In the genomic region with DNA sequence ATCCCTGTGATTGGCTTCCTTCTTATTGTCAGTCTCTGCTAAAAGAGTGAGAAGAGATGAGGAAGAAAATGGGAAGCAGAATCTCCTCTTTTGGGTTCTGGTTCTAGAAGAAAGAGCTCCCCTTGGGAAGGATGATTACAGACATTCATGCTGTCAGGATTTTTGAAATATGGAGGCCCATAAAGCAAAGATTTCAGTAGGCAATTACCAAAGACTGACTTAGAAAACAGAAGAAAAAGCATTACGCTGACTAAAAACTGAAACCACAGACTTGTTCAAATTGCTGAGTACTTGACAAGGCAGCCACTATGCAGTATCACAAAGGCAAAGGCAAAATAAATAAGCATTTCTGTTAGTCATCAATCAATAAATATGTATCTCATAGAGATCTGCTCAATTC, we compare ENCODE assay signal across 15 cellular contexts.
DNase-seq lines count a peak whose midpoint lies in the region; ATAC-seq lines count a peak whose summit lies in the region.
"Had no signal": no experiment of that assay in that cellular context is flagged by ENCODE, and none has a peak within 500 bp of the region (broad histone marks: within the 10 kb centered on the region; RNA-seq: fewer than 3 reads in every experiment).

No MANE protein-coding gene starts in this region.

- peak overlapping the region; percentile 28 for H3K4me3 ChIP-seq in adipocyte (ENCODE audit: low read length)
- H3K4me3 ChIP-seq: prostate gland, suprapubic skin had no signal

- H3K36me3 ChIP-seq in adipocyte (ENCODE audit: control insufficient read depth, insufficient read depth, low read length, severe bottlenecking), result no peaks in the 10 kb centered on the region
- H3K36me3 ChIP-seq: prostate gland, suprapubic skin had no signal

- H3K27me3 ChIP-seq in adipocyte (replicated peaks; ENCODE audit: control insufficient read depth, insufficient read depth, low read length), result no peaks in the 10 kb centered on the region
- H3K27me3 ChIP-seq: suprapubic skin had no signal

- ATAC-seq in GM18499 (IDR thresholded peaks at IDR 0.05; ENCODE audit: insufficient read depth, unreplicated experiment), result peak; percentile 85
- peak; percentile 93 for ATAC-seq in GM21390 (IDR thresholded peaks at IDR 0.05; ENCODE audit: unreplicated experiment)
- peak; percentile 79 for ATAC-seq in HG02981 (IDR thresholded peaks at IDR 0.05; ENCODE audit: unreplicated experiment)
- ATAC-seq: activated T-cell treated with anti-CD3 and anti-CD28 coated beads, Interleukin-2, amount 50 U/mL, for 4 hours had no signal

- DNase-seq in adipocyte (ENCODE audit: low read depth) (peak; percentile 13), hypothalamus (lab: John Stamatoyannopoulos, UW) (no peak), NCI-H226 (no peak), substantia nigra (lab: John Stamatoyannopoulos, UW) (no peak)
- no peak for DNase-seq in stimulated activated CD4-positive, alpha-beta T cell treated with anti-CD3 and anti-CD28 coated beads, Interleukin-2, amount 100 ng/mL, for 24 hours
- DNase-seq: activated T-cell treated with anti-CD3 and anti-CD28 coated beads, Interleukin-2, amount 50 U/mL, for 4 hours; mammary epithelial cell; NCI-H345; Right ventricle myocardium superior had no signal

- H3K9me3 ChIP-seq in adipocyte (ENCODE audit: control insufficient read depth, low read length), result no peaks in the 10 kb centered on the region
- H3K9me3 ChIP-seq: prostate gland, suprapubic skin had no signal

- H3K4me1 ChIP-seq in adipocyte (ENCODE audit: control insufficient read depth, insufficient read depth, low read length), result peaks cover 23% of the 10 kb centered on the region
- H3K4me1 ChIP-seq: prostate gland, suprapubic skin had no signal

- H3K9ac ChIP-seq in adipocyte (ENCODE audit: low read length), result peak overlapping the region; percentile 35

- no peak overlapping the region for H3K27ac ChIP-seq in substantia nigra (ENCODE audit: low read depth, low read length, poor library complexity, severe bottlenecking)
- H3K27ac ChIP-seq: prostate gland, suprapubic skin, VCaP had no signal
